In the genomic region with DNA sequence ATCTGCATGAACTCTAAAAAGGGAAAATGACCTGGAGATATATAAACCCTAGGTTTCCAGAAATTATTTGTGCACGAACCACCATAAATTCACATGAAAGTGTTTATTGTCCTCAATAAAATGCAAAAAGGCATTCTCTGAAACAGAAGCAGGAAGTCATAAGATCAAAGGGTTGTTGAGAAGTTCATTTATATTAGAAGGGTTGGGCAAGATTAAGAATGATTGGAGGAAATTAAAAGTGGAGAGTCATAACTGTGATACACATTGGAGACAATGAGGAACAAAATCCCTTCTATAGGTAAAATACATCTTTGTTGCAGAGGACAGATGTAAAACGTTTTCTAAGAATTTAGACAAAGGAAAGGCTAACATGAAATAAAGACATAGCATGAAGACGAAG, we compare ENCODE assay signal across 20 cellular contexts.
"Had no signal": no experiment of that assay in that cellular context is flagged by ENCODE, and none has a peak within 500 bp of the region (broad histone marks: within the 10 kb centered on the region; RNA-seq: fewer than 3 reads in every experiment).

No MANE protein-coding gene starts in this region.

- H3K36me3 Mint-ChIP-seq: mesothelial cell of epicardium had no signal

- DNase-seq: cerebellar nuclear complex; colonic mucosa; cortex of kidney; effector CD4-positive, alpha-beta T cell; effector memory CD4-positive, alpha-beta T cell; foreskin keratinocyte; glutamatergic neuron; head of caudate nucleus; heart right ventricle; hippocampal formation; islet precursor cell; kidney; kidney glomerular epithelial cell; left lung; left ventricle myocardium superior; lower lobe of right lung; mesenchymal stem cell had no signal

- H3K4me3 ChIP-seq: colonic mucosa, esophagus muscularis mucosa, heart right ventricle, left lung, lower lobe of right lung had no signal

- H3K36me3 ChIP-seq: colonic mucosa, esophagus muscularis mucosa, heart right ventricle, left lung, lower lobe of right lung had no signal

- H3K27ac Mint-ChIP-seq: dendritic cell treated with granulocyte-macrophage colony-stimulating factor and Interleukin-4, amounts not matched to agents 40 ng/mL and 50 ng/mL, for 4 days; mesothelial cell of epicardium had no signal

- H3K27me3 Mint-ChIP-seq: dendritic cell treated with granulocyte-macrophage colony-stimulating factor and Interleukin-4, amounts not matched to agents 40 ng/mL and 50 ng/mL, for 4 days had no signal

- ATAC-seq: foreskin keratinocyte, heart right ventricle, left lung, left ventricle myocardium superior, lower lobe of right lung had no signal

- H3K27me3 ChIP-seq: colonic mucosa, esophagus muscularis mucosa, foreskin keratinocyte, heart right ventricle, left lung had no signal

- H3K4me1 Mint-ChIP-seq: mesothelial cell of epicardium had no signal

- H3K4me3 Mint-ChIP-seq: dendritic cell treated with granulocyte-macrophage colony-stimulating factor and Interleukin-4, amounts not matched to agents 40 ng/mL and 50 ng/mL, for 4 days; mesothelial cell of epicardium had no signal

- H3K4me1 ChIP-seq: colonic mucosa, esophagus muscularis mucosa, foreskin keratinocyte, heart right ventricle, left lung, lower lobe of right lung had no signal

- H3K9me3 ChIP-seq: colonic mucosa, esophagus muscularis mucosa, lower lobe of right lung had no signal

- H3K27ac ChIP-seq: colonic mucosa, esophagus muscularis mucosa, foreskin keratinocyte, heart right ventricle, left lung, lower lobe of right lung had no signal
